Comparison of ENCODE assay signal across 31 cellular contexts in the genomic region with DNA sequence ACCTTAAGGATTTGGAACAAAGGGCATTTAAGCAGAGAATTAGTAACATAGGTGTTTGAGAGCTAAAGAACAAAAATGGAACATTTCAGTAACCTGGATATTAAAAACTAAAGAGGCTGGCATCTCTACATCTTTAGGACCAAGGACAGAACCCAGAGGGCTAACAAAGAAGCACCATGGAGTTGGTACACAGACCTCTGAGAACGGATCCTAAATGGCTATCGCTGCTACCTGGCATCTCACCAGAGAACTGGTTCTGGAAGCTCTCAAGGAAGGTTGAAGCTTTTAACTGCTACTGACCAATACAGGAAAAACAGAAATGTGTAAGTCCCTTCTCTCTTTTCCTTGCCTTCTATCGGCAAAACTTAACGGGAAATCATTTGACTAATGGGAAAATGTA.
"Had no signal": no experiment of that assay in that cellular context is flagged by ENCODE, and none has a peak within 500 bp of the region (broad histone marks: within the 10 kb centered on the region; RNA-seq: fewer than 3 reads in every experiment).

No MANE protein-coding gene starts in this region.

- H3K4me1 Mint-ChIP-seq: activated B cell treated with CpG ODN at 0.5 μM for 24 hours; activated naive CD8-positive, alpha-beta T cell treated with anti-CD3 and anti-CD28 coated beads, Interleukin-2, amount 50 U/mL, for 24 hours; activated T-helper 17 cell treated with anti-CD3 and anti-CD28 coated beads, Interleukin-2, amount 50 U/mL, for 72 hours; T-helper 17 cell had no signal

- H3K4me1 ChIP-seq: adrenal gland, body of pancreas had no signal

- H3K27me3 ChIP-seq: adrenal gland, body of pancreas had no signal

- H3K27me3 Mint-ChIP-seq: activated B cell treated with CpG ODN at 0.5 μM for 24 hours; activated CD8-positive, alpha-beta T cell treated with anti-CD3 and anti-CD28 coated beads for 36 hours; activated naive CD8-positive, alpha-beta T cell; activated naive CD8-positive, alpha-beta T cell treated with anti-CD3 and anti-CD28 coated beads, Interleukin-2, amount 50 U/mL, for 24 hours; activated T-helper 17 cell treated with anti-CD3 and anti-CD28 coated beads, Interleukin-2, amount 50 U/mL, for 72 hours; dendritic cell treated with granulocyte-macrophage colony-stimulating factor and Interleukin-4, amounts not matched to agents 40 ng/mL and 50 ng/mL, for 4 days; T-helper 17 cell had no signal

- H3K4me3 ChIP-seq: adrenal gland, body of pancreas, coronary artery, dorsolateral prefrontal cortex had no signal

- ATAC-seq: activated CD4-positive, CD25-positive, alpha-beta regulatory T cell treated with anti-CD3 and anti-CD28 coated beads, Interleukin-2, amount 50 U/mL, for 24 hours; activated CD8-positive, alpha-beta T cell treated with anti-CD3 and anti-CD28 coated beads for 36 hours; activated naive CD8-positive, alpha-beta T cell treated with anti-CD3 and anti-CD28 coated beads, Interleukin-2, amount 50 U/mL, for 24 hours; activated T-cell treated with anti-CD3 and anti-CD28 coated beads, Interleukin-2, amount 50 U/mL, for 4 hours; activated T-helper 17 cell treated with anti-CD3 and anti-CD28 coated beads, Interleukin-2, amount 50 U/mL, for 72 hours; body of pancreas; esophagus mucosa; T-helper 17 cell had no signal

- H3K27ac Mint-ChIP-seq: activated B cell treated with CpG ODN at 0.5 μM for 24 hours; activated CD8-positive, alpha-beta T cell treated with anti-CD3 and anti-CD28 coated beads for 36 hours; activated naive CD8-positive, alpha-beta T cell; activated naive CD8-positive, alpha-beta T cell treated with anti-CD3 and anti-CD28 coated beads, Interleukin-2, amount 50 U/mL, for 24 hours; activated T-helper 17 cell treated with anti-CD3 and anti-CD28 coated beads, Interleukin-2, amount 50 U/mL, for 72 hours; dendritic cell treated with granulocyte-macrophage colony-stimulating factor and Interleukin-4, amounts not matched to agents 40 ng/mL and 50 ng/mL, for 4 days; endodermal cell; T-helper 17 cell; T-helper 2 cell treated with Interferon-gamma antibody and Interleukin-4, amounts not matched to agents 5 μg/mL and 100 μg/mL, for 36 hours had no signal

- DNase-seq: activated B cell treated with CpG ODN at 0.5 μM for 24 hours; activated CD4-positive, alpha-beta T cell treated with anti-CD3 and anti-CD28 coated beads for 48 hours; activated CD4-positive, alpha-beta T cell treated with anti-CD3 and anti-CD28 coated beads, Interleukin-2, amount 50 U/mL, for 1 hour; activated CD4-positive, alpha-beta T cell treated with anti-CD3 and anti-CD28 coated beads, Interleukin-2, amount 50 U/mL, for 48 hours; activated CD8-positive, alpha-beta memory T cell treated with anti-CD3 and anti-CD28 coated beads for 24 hours; activated CD8-positive, alpha-beta T cell treated with anti-CD3 and anti-CD28 coated beads for 36 hours; activated effector memory CD4-positive, alpha-beta T cell treated with Interleukin-2 at 50 U/mL for 16 hours; activated gamma-delta T cell treated with Interleukin-2 at 50 U/mL for 16 hours; activated naive CD4-positive, alpha-beta T cell treated with anti-CD3 and anti-CD28 coated beads, Interleukin-2, amount 50 U/mL, for 16 hours; activated naive CD4-positive, alpha-beta T cell treated with Interleukin-2 at 50 U/mL for 16 hours; activated naive CD8-positive, alpha-beta T cell treated with anti-CD3 and anti-CD28 coated beads, Interleukin-2, amount 50 U/mL, for 24 hours; activated T-cell treated with anti-CD3 and anti-CD28 coated beads, Interleukin-2, amount 50 U/mL, for 4 hours; adrenal gland; amygdala; aorta; body of pancreas; dorsolateral prefrontal cortex; effector memory CD4-positive, alpha-beta T cell; endodermal cell; foreskin fibroblast; head of caudate nucleus; T-helper 17 cell; T1000; WERI-Rb-1 had no signal

- H3K36me3 ChIP-seq: adrenal gland, WERI-Rb-1 had no signal

- H3K36me3 Mint-ChIP-seq: activated naive CD8-positive, alpha-beta T cell had no signal

- H3K9me3 Mint-ChIP-seq: activated B cell treated with CpG ODN at 0.5 μM for 24 hours; activated CD8-positive, alpha-beta T cell treated with anti-CD3 and anti-CD28 coated beads for 36 hours; endodermal cell; T-helper 2 cell treated with Interferon-gamma antibody and Interleukin-4, amounts not matched to agents 5 μg/mL and 100 μg/mL, for 36 hours had no signal

- H3K9me3 ChIP-seq: adrenal gland, body of pancreas had no signal

- H3K27ac ChIP-seq: adrenal gland, body of pancreas, coronary artery, dorsolateral prefrontal cortex, WERI-Rb-1 had no signal

- H3K4me3 Mint-ChIP-seq: activated B cell treated with CpG ODN at 0.5 μM for 24 hours; activated CD8-positive, alpha-beta T cell treated with anti-CD3 and anti-CD28 coated beads for 36 hours; activated naive CD8-positive, alpha-beta T cell; activated naive CD8-positive, alpha-beta T cell treated with anti-CD3 and anti-CD28 coated beads, Interleukin-2, amount 50 U/mL, for 24 hours; activated T-cell treated with anti-CD3 and anti-CD28 coated beads, Interleukin-2, amount 50 U/mL, for 4 hours; activated T-helper 17 cell treated with anti-CD3 and anti-CD28 coated beads, Interleukin-2, amount 50 U/mL, for 72 hours; dendritic cell treated with granulocyte-macrophage colony-stimulating factor and Interleukin-4, amounts not matched to agents 40 ng/mL and 50 ng/mL, for 4 days; endodermal cell; T-helper 17 cell; T-helper 2 cell treated with Interferon-gamma antibody and Interleukin-4, amounts not matched to agents 5 μg/mL and 100 μg/mL, for 36 hours had no signal
